8 cellular contexts compared by ENCODE assay signal in the genomic region with DNA sequence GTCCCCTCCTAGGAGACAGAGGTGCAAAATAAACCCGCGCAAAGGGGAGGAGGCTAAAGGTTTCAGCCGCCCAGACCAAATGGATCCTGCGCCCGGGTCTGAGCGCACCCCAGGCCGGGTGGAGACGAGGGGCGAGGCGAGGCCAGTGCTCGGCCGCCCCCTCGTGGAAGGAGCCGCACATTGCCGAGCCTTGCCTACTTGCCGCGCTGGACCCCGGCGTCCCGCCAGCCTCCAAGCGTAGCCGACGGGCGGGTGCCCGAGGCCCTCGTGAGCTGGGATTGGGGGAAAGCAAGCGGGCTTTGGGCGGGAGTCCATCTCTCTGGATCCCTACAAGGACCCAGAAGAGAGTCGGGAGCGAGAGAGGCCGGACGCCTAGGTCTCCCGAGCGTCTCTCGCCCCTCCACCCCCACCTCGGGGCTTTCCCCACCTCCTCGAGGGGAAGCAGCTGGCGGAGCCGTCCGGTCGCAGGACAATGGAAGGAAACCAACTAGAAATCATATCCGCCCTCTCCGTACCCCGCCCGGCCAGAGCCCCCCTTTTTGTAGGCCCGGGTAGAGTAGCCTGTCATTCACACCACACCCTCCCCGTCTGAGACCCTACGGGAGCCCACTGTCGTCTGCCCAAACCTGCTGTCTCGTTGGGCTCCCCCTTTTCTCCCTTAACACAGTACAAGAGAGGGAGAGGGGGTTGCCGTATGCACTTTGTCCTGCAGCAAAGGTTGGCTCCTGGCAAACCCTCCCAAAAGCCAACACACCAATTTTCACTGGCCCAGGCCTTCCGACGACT. TPM values are rescaled to one million over a fixed set of nuclear protein-coding genes. Genes with fewer than 3 reads are reported as not detected.
DNase-seq lines count a peak whose midpoint lies in the region; ATAC-seq and TF ChIP-seq lines count a peak whose summit lies in the region.

No MANE protein-coding gene starts in this region.

- H3K9me3 ChIP-seq in PC-9 (ENCODE audit: insufficient read depth, low read depth) (no peaks in the 10 kb centered on the region), neural cell (ENCODE audit: low read length) (no peaks in the 10 kb centered on the region), suprapubic skin (no peaks in the 10 kb centered on the region)

- TF ChIP-seq EP300 in neural cell (conservative IDR thresholded peaks at IDR 0.05; ENCODE audit: poor library complexity, severe bottlenecking) (no peak), suprapubic skin (IDR thresholded peaks at IDR 0.05) (no peak)

- H3K4me1 Mint-ChIP-seq in activated T-helper 2 cell treated with anti-CD3 and anti-CD28 coated beads, Interferon-gamma antibody, Interleukin-2, Interleukin-4, amounts not matched to agents 10 μg/mL and 5 μg/mL and 100 μg/mL, durations not matched to agents 14 hours and 24 hours and 36 hours (ENCODE audit: low read depth), result peaks cover 47% of the 10 kb centered on the region

- peak overlapping the region; percentile 65 for H3K4me3 Mint-ChIP-seq in activated T-helper 2 cell treated with anti-CD3 and anti-CD28 coated beads, Interferon-gamma antibody, Interleukin-2, Interleukin-4, amounts not matched to agents 10 μg/mL and 5 μg/mL and 100 μg/mL, durations not matched to agents 14 hours and 24 hours and 36 hours (ENCODE audit: low read depth)

- H3K79me2 ChIP-seq in PC-9 (ENCODE audit: low read depth) (no peaks in the 10 kb centered on the region), neural cell (replicated peaks; ENCODE audit: insufficient read depth, low read length) (no peaks in the 10 kb centered on the region)

- peak; percentile 61 for TF ChIP-seq RAD21 in neural cell (conservative IDR thresholded peaks at IDR 0.05)

- no peaks in the 10 kb centered on the region for H4K20me1 ChIP-seq in PC-9 (ENCODE audit: insufficient read depth)
- H4K20me1 ChIP-seq in neural cell (ENCODE audit: insufficient read depth), result no peaks in the 10 kb centered on the region

- H2AFZ ChIP-seq in PC-9 (peak overlapping the region; percentile 48; the same call in 1 of the 2 replicates), neural cell (ENCODE audit: low read depth, low read length) (no peak overlapping the region)

- intact Hi-C loops in PC-9 (cut with micrococcal nuclease; ENCODE audit: unreplicated experiment), result loop anchor here (5.0 kb wide), 2 partner anchors 110 to 310 kb away; partner anchors contain the start of gene SLC13A5
- intact Hi-C loops in activated T-helper 2 cell treated with anti-CD3 and anti-CD28 coated beads, Interferon-gamma antibody, Interleukin-2, Interleukin-4, amounts not matched to agents 10 μg/mL and 5 μg/mL and 100 μg/mL, durations not matched to agents 14 hours and 24 hours and 36 hours (cut with micrococcal nuclease), result no loop called here

- no peak overlapping the region for H3K9ac ChIP-seq in neural cell (ENCODE audit: low read length)

- no peaks in the 10 kb centered on the region for H3K27me3 ChIP-seq in PC-9 (ENCODE audit: insufficient read depth, low read depth)
- peaks cover 40% of the 10 kb centered on the region for H3K27me3 ChIP-seq in neural cell (ENCODE audit: insufficient read depth, low read depth, low read length)
- no peaks in the 10 kb centered on the region for H3K27me3 ChIP-seq in suprapubic skin

- H3K4me2 ChIP-seq in PC-9 (peak overlapping the region; percentile 70), neural cell (ENCODE audit: low read length) (no peak overlapping the region)

- peaks cover 24% of the 10 kb centered on the region; the same call in 1 of the 2 replicates for H3F3A ChIP-seq in PC-9 (ENCODE audit: insufficient read depth, low read depth)
- no peaks in the 10 kb centered on the region for H3F3A ChIP-seq in neural cell (ENCODE audit: insufficient read depth, low read length, poor library complexity, severe bottlenecking)

- POLR2A ChIA-PET in PC-9 (lab: Charles Lee; ENCODE audit: unreplicated experiment), result interaction anchor here (0.6 kb wide), 1 partner anchor 14 kb away, joined by 6 read pairs; the partner anchor contains the start of gene SLC16A13

- WGBS in suprapubic skin, result 4% methylated on average over 27 of the region's 53 CpGs

- H3K27ac Mint-ChIP-seq in activated T-helper 2 cell treated with anti-CD3 and anti-CD28 coated beads, Interferon-gamma antibody, Interleukin-2, Interleukin-4, amounts not matched to agents 10 μg/mL and 5 μg/mL and 100 μg/mL, durations not matched to agents 14 hours and 24 hours and 36 hours, result peak overlapping the region; percentile 65

- CTCF ChIA-PET in PC-9 (lab: Charles Lee), result interaction anchor here (0.6 to 1.4 kb wide), 4 partner anchors 10 to 143 kb away, joined by 4 to 5 read pairs (median 4); partner anchors contain the start of gene RNASEK

- peak; percentile 76 for DNase-seq in Ammon's horn (ENCODE audit: low spot score)
- DNase-seq in HK-2 (ENCODE audit: unreplicated experiment), result peak; percentile 82
- peak in 1 of 2 experiments; percentile 79 for DNase-seq in PC-9
- peak; percentile 77 for DNase-seq in activated T-helper 2 cell treated with anti-CD3 and anti-CD28 coated beads, Interferon-gamma antibody, Interleukin-2, Interleukin-4, amounts not matched to agents 10 μg/mL and 5 μg/mL and 100 μg/mL, durations not matched to agents 14 hours and 24 hours and 36 hours (ENCODE audit: low spot score)
- peak; percentile 26 for DNase-seq in fibroblast of the conjunctiva (ENCODE audit: low read depth)
- peak; percentile 91 for DNase-seq in suprapubic skin (ENCODE audit: low spot score in 2 of 2)

- H3K27ac ChIP-seq in PC-9, result no peak overlapping the region
- H3K27ac ChIP-seq in neural cell (ENCODE audit: low read length), result no peak overlapping the region
- peak overlapping the region; percentile 86 for H3K27ac ChIP-seq in suprapubic skin

- no peaks in the 10 kb centered on the region for H3K27me3 Mint-ChIP-seq in activated T-helper 2 cell treated with anti-CD3 and anti-CD28 coated beads, Interferon-gamma antibody, Interleukin-2, Interleukin-4, amounts not matched to agents 10 μg/mL and 5 μg/mL and 100 μg/mL, durations not matched to agents 14 hours and 24 hours and 36 hours (ENCODE audit: low read depth)

- peak; percentile 72 for ATAC-seq in GM19035 (IDR thresholded peaks at IDR 0.05; ENCODE audit: unreplicated experiment)

- TF ChIP-seq CTCF in PC-9 (conservative IDR thresholded peaks at IDR 0.05) (peak; percentile 94), neural cell (IDR thresholded peaks at IDR 0.05; ENCODE audit: poor library complexity, severe bottlenecking) (peak; percentile 79), suprapubic skin (IDR thresholded peaks at IDR 0.05) (peak; percentile 70 to 99)

- BruUV-seq in PC-9 (replicated peaks; lab: Mats Ljungman, UMichigan), result no TSS peak

- H3K9me2 ChIP-seq in PC-9 (ENCODE audit: insufficient read depth) (no peaks in the 10 kb centered on the region), neural cell (ENCODE audit: insufficient read depth, low read length) (no peaks in the 10 kb centered on the region)

- no peak for TF ChIP-seq POLR2A in suprapubic skin (IDR thresholded peaks at IDR 0.05)

- H3K36me3 ChIP-seq in PC-9 (ENCODE audit: low read depth) (no peaks in the 10 kb centered on the region), neural cell (ENCODE audit: insufficient read depth, low read length) (no peaks in the 10 kb centered on the region), suprapubic skin (no peaks in the 10 kb centered on the region)

- H3K4me3 ChIP-seq in PC-9, result no peak overlapping the region; the same call in 1 of the 2 replicates
- peak overlapping the region; percentile 39 for H3K4me3 ChIP-seq in neural cell (ENCODE audit: low read length)
- peak overlapping the region; percentile 44 for H3K4me3 ChIP-seq in suprapubic skin

- no peaks in the 10 kb centered on the region for H3K9me3 Mint-ChIP-seq in activated T-helper 2 cell treated with anti-CD3 and anti-CD28 coated beads, Interferon-gamma antibody, Interleukin-2, Interleukin-4, amounts not matched to agents 10 μg/mL and 5 μg/mL and 100 μg/mL, durations not matched to agents 14 hours and 24 hours and 36 hours

- peaks cover 6% of the 10 kb centered on the region for H3K36me3 Mint-ChIP-seq in activated T-helper 2 cell treated with anti-CD3 and anti-CD28 coated beads, Interferon-gamma antibody, Interleukin-2, Interleukin-4, amounts not matched to agents 10 μg/mL and 5 μg/mL and 100 μg/mL, durations not matched to agents 14 hours and 24 hours and 36 hours (ENCODE audit: low read depth)

- H3K4me1 ChIP-seq in PC-9 (replicated peaks; ENCODE audit: insufficient read depth), result 0 out of 2 replicates have a peak, but pooled peaks cover 4% of the 10 kb centered on the region
- peaks cover 57% of the 10 kb centered on the region for H3K4me1 ChIP-seq in suprapubic skin

RNA-seq across cellular contexts. Expression of gene BCL6B, which starts 0.7 kb away (rescaled TPM):
- total RNA-seq in PC-9 (2021) (0.28 and 0.48 TPM in 2 replicates), suprapubic skin (1 to 10 TPM; 1.6 to 3.1 (median 1.8) TPM)
- 0.80 and 1.0 TPM in 2 replicates for total RNA-seq in activated T-helper 2 cell treated with anti-CD3 and anti-CD28 coated beads, Interferon-gamma antibody, Interleukin-2, Interleukin-4, amounts not matched to agents 10 μg/mL and 5 μg/mL and 100 μg/mL, durations not matched to agents 14 hours and 24 hours and 36 hours
- polyA plus RNA-seq in neural cell, result not detected in 2 replicates
- polyA minus RNA-seq in neural cell, result not detected in 2 replicates

RNA-seq across cellular contexts. Expression of gene RNASEK, which starts 9.8 kb away (rescaled TPM):
- total RNA-seq in PC-9 (2021) (196 and 301 TPM in 2 replicates), suprapubic skin (100 to 1,000 TPM in 3 of 4 donors, 10 to 100 TPM in 1; 82.2 to 235 (median 219) TPM)
- 150 and 154 TPM in 2 replicates for total RNA-seq in activated T-helper 2 cell treated with anti-CD3 and anti-CD28 coated beads, Interferon-gamma antibody, Interleukin-2, Interleukin-4, amounts not matched to agents 10 μg/mL and 5 μg/mL and 100 μg/mL, durations not matched to agents 14 hours and 24 hours and 36 hours
- 122 and 136 TPM in 2 replicates for polyA plus RNA-seq in neural cell
- 28.0 and 32.5 TPM in 2 replicates for polyA minus RNA-seq in neural cell

RNA-seq across cellular contexts. Expression of gene SLC16A13, which starts 13.6 kb away (rescaled TPM):
- 33.4 and 40.6 TPM in 2 replicates for total RNA-seq in PC-9 (2021)
- 15.8 and 17.4 TPM in 2 replicates for total RNA-seq in activated T-helper 2 cell treated with anti-CD3 and anti-CD28 coated beads, Interferon-gamma antibody, Interleukin-2, Interleukin-4, amounts not matched to agents 10 μg/mL and 5 μg/mL and 100 μg/mL, durations not matched to agents 14 hours and 24 hours and 36 hours
- 0.90 TPM in 1 of 2 replicates, not detected in the other for polyA plus RNA-seq in neural cell
- 1.2 and 2.2 TPM in 2 replicates for polyA minus RNA-seq in neural cell
- 1 to 10 TPM; 1.5 to 4.9 (median 3.7) TPM for total RNA-seq in suprapubic skin

RNA-seq across cellular contexts. Expression of gene SLC16A11, which starts 21.7 kb away (rescaled TPM):
- total RNA-seq in PC-9 (2021), result not detected in 2 replicates
- total RNA-seq in activated T-helper 2 cell treated with anti-CD3 and anti-CD28 coated beads, Interferon-gamma antibody, Interleukin-2, Interleukin-4, amounts not matched to agents 10 μg/mL and 5 μg/mL and 100 μg/mL, durations not matched to agents 14 hours and 24 hours and 36 hours, result 0.37 and 0.46 TPM in 2 replicates
- not detected in 2 replicates for polyA plus RNA-seq in neural cell
- polyA minus RNA-seq in neural cell, result not detected in 2 replicates
- total RNA-seq in suprapubic skin, result 10 to 100 TPM in 1 of 4 donors, 1 to 10 TPM in 2, under 1 TPM in 1; 0.26 to 10.8 (median 5.5) TPM

RNA-seq across cellular contexts. Expression of gene ALOX12, which starts 26.3 kb away (rescaled TPM):
- not detected in 2 replicates for total RNA-seq in PC-9 (2021)
- total RNA-seq in activated T-helper 2 cell treated with anti-CD3 and anti-CD28 coated beads, Interferon-gamma antibody, Interleukin-2, Interleukin-4, amounts not matched to agents 10 μg/mL and 5 μg/mL and 100 μg/mL, durations not matched to agents 14 hours and 24 hours and 36 hours, result not detected in 2 replicates
- not detected in 2 replicates for polyA plus RNA-seq in neural cell
- not detected in 2 replicates for polyA minus RNA-seq in neural cell
- 10 to 100 TPM in 3 of 4 donors, 1 to 10 TPM in 1; 9.8 to 34.4 (median 22.8) TPM for total RNA-seq in suprapubic skin
